8 cellular contexts compared by ENCODE assay signal in the genomic region with DNA sequence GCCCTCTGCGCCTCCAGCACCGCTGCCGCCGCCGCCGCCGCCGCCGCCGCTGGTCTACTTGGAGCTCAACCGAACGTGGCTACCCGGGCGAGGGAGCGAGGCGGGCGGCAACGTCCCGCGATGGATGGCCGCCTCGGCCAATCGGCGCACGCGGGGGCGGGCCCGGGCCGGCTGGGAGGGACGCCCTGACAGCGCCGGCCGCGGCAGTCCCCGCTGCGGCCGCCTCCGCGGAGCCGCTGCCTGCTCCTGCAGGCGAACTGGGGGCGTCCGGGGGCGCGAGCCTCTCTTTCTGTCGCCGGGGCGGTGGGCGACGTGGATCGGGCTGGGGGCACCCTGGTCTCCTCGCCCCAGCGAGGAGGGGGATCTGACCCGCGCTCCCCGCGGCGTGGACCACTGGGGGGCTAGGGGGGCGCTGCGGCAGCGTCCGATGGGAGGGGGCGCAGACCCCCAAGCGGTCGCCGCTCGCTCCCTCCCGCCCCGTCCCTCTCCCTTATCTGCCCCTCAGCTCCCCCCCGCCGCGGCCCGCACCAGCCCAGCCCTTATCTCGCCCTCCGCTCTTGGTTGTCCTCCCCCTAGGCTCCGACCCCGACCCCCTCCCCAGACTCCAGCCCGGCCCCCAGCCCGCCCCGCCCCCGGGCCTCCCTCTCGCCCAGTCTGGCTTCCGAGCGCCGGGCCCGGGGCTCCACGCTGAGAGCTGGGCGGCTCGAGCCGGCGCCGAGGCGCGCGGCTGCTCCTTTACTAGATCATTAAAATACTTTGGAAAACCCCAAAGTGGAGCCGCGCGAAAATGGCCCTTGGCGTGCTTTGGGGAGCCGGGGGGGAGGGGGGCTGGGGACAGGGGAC. TPM values are rescaled to one million over a fixed set of nuclear protein-coding genes. Genes with fewer than 3 reads are reported as not detected.
A peak's percentile ranks its signal among the peaks of the same experiment; 100 is the strongest.
DNase-seq lines count a peak whose midpoint lies in the region; ATAC-seq and TF ChIP-seq lines count a peak whose summit lies in the region.

Gene SSBP3, minus strand, starts transcription at position 56 of the 843 bp plus-strand sequence.

- H3K4me1 Mint-ChIP-seq in Calu3 (ENCODE audit: low read depth, unreplicated experiment): peaks cover 24% of the 10 kb centered on the region

- H2AFZ ChIP-seq in OCI-LY3 (ENCODE audit: low read depth, low read length): 0 out of 2 replicates have a peak within 1 kb of the TSS, but pooled peaks have one; percentile 75

- no peaks in the 10 kb centered on the region for H3K36me3 ChIP-seq in OCI-LY3 (replicated peaks; ENCODE audit: low read depth, low read length)
- H3K36me3 ChIP-seq in mucosa of stomach (ENCODE audit: control insufficient read depth, insufficient read depth, low read length): peaks cover 2% of the 10 kb centered on the region

- H3K4me3 Mint-ChIP-seq in Calu3 (ENCODE audit: low read depth, unreplicated experiment): peak within 1 kb of the TSS; percentile 78

- no peaks in the 10 kb centered on the region for H3K9me3 Mint-ChIP-seq in Calu3 (ENCODE audit: low read depth, unreplicated experiment)

- peak within 1 kb of the TSS; percentile 45 for H3K27ac Mint-ChIP-seq in Calu3 (ENCODE audit: unreplicated experiment)

- H3K4me1 ChIP-seq in OCI-LY3 (ENCODE audit: low read length) (peaks cover 4% of the 10 kb centered on the region), mucosa of stomach (ENCODE audit: control insufficient read depth, insufficient read depth, low read length) (peaks cover 59% of the 10 kb centered on the region)

- H4K20me1 ChIP-seq in OCI-LY3 (ENCODE audit: insufficient read depth, low read length): no peaks in the 10 kb centered on the region

- peaks cover 17% of the 10 kb centered on the region for H3K36me3 Mint-ChIP-seq in Calu3 (ENCODE audit: insufficient read depth, unreplicated experiment)

- ATAC-seq in GM21447 (IDR thresholded peaks at IDR 0.05; ENCODE audit: unreplicated experiment): peak; percentile 54

- H3K9me3 ChIP-seq in OCI-LY3 (ENCODE audit: insufficient read depth, low read length) (no peaks in the 10 kb centered on the region), mucosa of stomach (ENCODE audit: control insufficient read depth, low read length) (no peaks in the 10 kb centered on the region)

- H3K27me3 Mint-ChIP-seq in Calu3 (ENCODE audit: unreplicated experiment): no peaks in the 10 kb centered on the region

- BruUV-seq in Calu3 (replicated peaks; lab: Mats Ljungman, UMichigan): no TSS peak

- peak within 1 kb of the TSS; percentile 77 for H3K27ac ChIP-seq in OCI-LY3 (ENCODE audit: low read length)

- CTCF ChIA-PET in Calu3 (lab: Charles Lee): interaction anchor here (0.6 to 1.4 kb wide), 10 partner anchors 20 to 546 kb away, joined by 3 to 10 read pairs (median 4); partner anchors contain the start of gene TTC22

- TF ChIP-seq CTCF in Calu3 (IDR thresholded peaks at IDR 0.05; ENCODE audit: unreplicated experiment): no peak
- 0 out of 2 replicates have a peak, but pooled peaks have one; percentile 8 for TF ChIP-seq CTCF in OCI-LY3 (IDR thresholded peaks at IDR 0.05; ENCODE audit: low read depth, low read length)
- TF ChIP-seq CTCF in epithelial cell of proximal tubule (conservative IDR thresholded peaks at IDR 0.05; ENCODE audit: low read depth, low read length): no peak

- peak within 1 kb of the TSS; percentile 77 for H3K9ac ChIP-seq in OCI-LY3 (ENCODE audit: low read length)
- peak within 1 kb of the TSS; percentile 69 for H3K9ac ChIP-seq in mucosa of stomach (ENCODE audit: low read length)

- peak within 1 kb of the TSS; percentile 89 for H3K4me3 ChIP-seq in OCI-LY3 (ENCODE audit: low read length)
- peak within 1 kb of the TSS; percentile 80 for H3K4me3 ChIP-seq in epithelial cell of proximal tubule (ENCODE audit: low read depth, low read length)
- peak within 1 kb of the TSS; percentile 86 for H3K4me3 ChIP-seq in mucosa of stomach (ENCODE audit: low read length)

- no peaks in the 10 kb centered on the region for H3K79me2 ChIP-seq in OCI-LY3 (ENCODE audit: low read length)

- H3K27me3 ChIP-seq in OCI-LY3 (ENCODE audit: low read depth, low read length) (no peaks in the 10 kb centered on the region), mucosa of stomach (ENCODE audit: control insufficient read depth, insufficient read depth, low read length) (no peaks in the 10 kb centered on the region)

- DNase-seq in Calu3: peak; percentile 97
- peak; percentile 95 for DNase-seq in HuH-7.5 (ENCODE audit: low spot score)
- peak; percentile 94 for DNase-seq in activated T-cell treated with anti-CD3 and anti-CD28 coated beads for 48 hours (ENCODE audit: low read depth)
- DNase-seq in epithelial cell of proximal tubule (ENCODE audit: low read depth): no peak
- peak; percentile 69 to 80 for DNase-seq in stimulated activated CD8-positive, alpha-beta memory T cell treated with anti-CD3 and anti-CD28 coated beads, Interleukin-7, amount 100 ng/mL, for 1 hour (ENCODE audit: low read depth in 2 of 2)

- H3K4me2 ChIP-seq in OCI-LY3 (ENCODE audit: low read length): peak within 1 kb of the TSS; percentile 79

- intact Hi-C loops in Calu3 (cut with micrococcal nuclease; ENCODE audit: unreplicated experiment): loop anchor here (1.0 kb wide), 1 partner anchor 82 kb away; no protein-coding TSS in a partner anchor

RNA-seq across cellular contexts. Expression of gene SSBP3, which starts in this region (rescaled TPM):
- 16.6 and 16.7 TPM in 2 replicates for total RNA-seq in Calu3 (2022)
- total RNA-seq in epithelial cell of proximal tubule: 7.8 and 13.1 TPM in 2 replicates
